8 cellular contexts compared by ENCODE assay signal in genomic region chr9:6644346-6645152, GRCh38. TPM values are rescaled to one million over a fixed set of nuclear protein-coding genes. Genes with fewer than 3 reads are reported as not detected.
DNase-seq lines count a peak whose midpoint lies in the region; ATAC-seq and TF ChIP-seq lines count a peak whose summit lies in the region.

No MANE protein-coding gene starts in this region.

- no peaks in the 10 kb centered on the region for H3K9me2 ChIP-seq in neural cell (ENCODE audit: insufficient read depth, low read length)

- no peaks in the 10 kb centered on the region for H3K27me3 Mint-ChIP-seq in Caco-2 (ENCODE audit: insufficient read depth, unreplicated experiment)

- H3K4me3 ChIP-seq in Caco-2 (ENCODE audit: low read depth, low read length): peak overlapping the region; percentile 70
- peak overlapping the region; percentile 74 for H3K4me3 ChIP-seq in LNCaP clone FGC (ENCODE audit: low read depth, low read length)
- H3K4me3 ChIP-seq in coronary artery: peak overlapping the region; percentile 68
- peak overlapping the region; percentile 68 for H3K4me3 ChIP-seq in neural cell (ENCODE audit: low read length)

- H3K9ac ChIP-seq in neural cell (ENCODE audit: low read length): peak overlapping the region; percentile 31

- no peak for TF ChIP-seq EP300 in neural cell (conservative IDR thresholded peaks at IDR 0.05; ENCODE audit: poor library complexity, severe bottlenecking)

- H3K4me1 Mint-ChIP-seq in Caco-2 (ENCODE audit: low read depth, unreplicated experiment): peaks cover 38% of the 10 kb centered on the region

- no peaks in the 10 kb centered on the region for H3K9me3 Mint-ChIP-seq in Caco-2 (ENCODE audit: unreplicated experiment)

- peaks cover 40% of the 10 kb centered on the region for H3K4me1 ChIP-seq in Caco-2

- BruUV-seq in Caco-2 (replicated peaks; lab: Mats Ljungman, UMichigan): TSS peak; percentile 42

- H3K27me3 ChIP-seq in Caco-2 (replicated peaks; ENCODE audit: control insufficient read depth, insufficient read depth, low read length) (no peaks in the 10 kb centered on the region), neural cell (ENCODE audit: insufficient read depth, low read depth, low read length) (no peaks in the 10 kb centered on the region)

- no peaks in the 10 kb centered on the region for H3F3A ChIP-seq in neural cell (ENCODE audit: insufficient read depth, low read length, poor library complexity, severe bottlenecking)

- no peaks in the 10 kb centered on the region for H4K20me1 ChIP-seq in neural cell (ENCODE audit: insufficient read depth)

- no peak for ATAC-seq in HG03354 (IDR thresholded peaks at IDR 0.05; ENCODE audit: poor library complexity, severe bottlenecking, unreplicated experiment)

- peak overlapping the region; percentile 92 for H3K4me3 Mint-ChIP-seq in Caco-2 (ENCODE audit: unreplicated experiment)

- CTCF ChIA-PET in Caco-2 (lab: Charles Lee): no interaction called here

- peaks cover 95% of the 10 kb centered on the region for H3K36me3 Mint-ChIP-seq in Caco-2 (ENCODE audit: insufficient read depth, unreplicated experiment)

- H3K36me3 ChIP-seq in Caco-2 (ENCODE audit: control insufficient read depth, insufficient read depth, low read length) (peaks cover 2% of the 10 kb centered on the region; the same call in 1 of the 2 replicates), neural cell (ENCODE audit: insufficient read depth, low read length) (no peaks in the 10 kb centered on the region)

- H2AFZ ChIP-seq in neural cell (ENCODE audit: low read depth, low read length): no peak overlapping the region

- H3K9me3 ChIP-seq in Caco-2 (no peaks in the 10 kb centered on the region), neural cell (ENCODE audit: low read length) (no peaks in the 10 kb centered on the region)

- TF ChIP-seq CTCF in Caco-2 (IDR thresholded peaks at IDR 0.05; ENCODE audit: insufficient read depth in 1 of 2, low read depth in 1 of 2, low read length in 1 of 2, severe bottlenecking in 1 of 2, unreplicated experiment in 1 of 2) (no peak), LNCaP clone FGC (IDR thresholded peaks at IDR 0.05; ENCODE audit: control insufficient read depth, extremely low read depth, insufficient read depth) (no peak), coronary artery (IDR thresholded peaks at IDR 0.05) (no peak), neural cell (IDR thresholded peaks at IDR 0.05; ENCODE audit: poor library complexity, severe bottlenecking) (no peak)

- TF ChIP-seq RAD21 in neural cell (conservative IDR thresholded peaks at IDR 0.05): no peak

- peaks cover 17% of the 10 kb centered on the region for H3K79me2 ChIP-seq in neural cell (replicated peaks; ENCODE audit: insufficient read depth, low read length)

- peak overlapping the region; percentile 36 for H3K4me2 ChIP-seq in neural cell (ENCODE audit: low read length)

- peak overlapping the region; percentile 78 for H3K27ac Mint-ChIP-seq in Caco-2 (ENCODE audit: unreplicated experiment)

- intact Hi-C loops in Caco-2 (cut with micrococcal nuclease; ENCODE audit: unreplicated experiment): loop anchor here (1.0 kb wide), 4 partner anchors 16 to 52 kb away; no protein-coding TSS in a partner anchor

- no peak overlapping the region for H3K27ac ChIP-seq in coronary artery
- no peak overlapping the region for H3K27ac ChIP-seq in neural cell (ENCODE audit: low read length)

- POLR2A ChIA-PET in Caco-2 (lab: Charles Lee): interaction anchor here (0.8 kb wide), 1 partner anchor 37 kb away, joined by 3 read pairs; no protein-coding TSS in a partner anchor

- DNase-seq in Caco-2 (no peak), LNCaP clone FGC (ENCODE audit: low read depth) (no peak), coronary artery (ENCODE audit: low spot score) (no peak), 8988T (no peak), DMS53 (lab: John Stamatoyannopoulos, UW) (no peak), NCI-H1694 (lab: John Stamatoyannopoulos, UW) (no peak)

TF ChIP-seq in neural cell, 6 proteins besides CTCF, POLR2A, EP300 and RAD21:
- TF ChIP-seq REST (IDR thresholded peaks at IDR 0.05; ENCODE audit: borderline replicate concordance) (no peak), SMC3 (conservative IDR thresholded peaks at IDR 0.05; ENCODE audit: poor library complexity) (no peak), MXI1 (conservative IDR thresholded peaks at IDR 0.05; ENCODE audit: poor library complexity, severe bottlenecking) (no peak), EZH2 (IDR thresholded peaks at IDR 0.05; ENCODE audit: borderline replicate concordance, insufficient read depth, low read length, poor library complexity, severe bottlenecking) (no peak), TAF1 (IDR thresholded peaks at IDR 0.05; ENCODE audit: low read depth) (no peak), POLR2AphosphoS5 (IDR thresholded peaks at IDR 0.05) (no peak)
TF ChIP-seq in neural cell: peak in this region for 0.

RNA-seq across cellular contexts. Expression of gene GLDC, which starts 1.0 kb away (rescaled TPM):
- total RNA-seq in Caco-2 (2022): 276 and 320 TPM in 2 replicates
- polyA plus RNA-seq in neural cell: 11.4 and 13.9 TPM in 2 replicates
- 9.0 and 11.9 TPM in 2 replicates for polyA minus RNA-seq in neural cell
